In genomic region chr14:96130391-96130790, GRCh38 we compare ENCODE assay signal across 22 cellular contexts.
"Had no signal": no experiment of that assay in that cellular context is flagged by ENCODE, and none has a peak within 500 bp of the region (broad histone marks: within the 10 kb centered on the region; RNA-seq: fewer than 3 reads in every experiment).

No MANE protein-coding gene starts in this region.

- H3K4me1 Mint-ChIP-seq: neural crest cell had no signal

- H3K27me3 ChIP-seq: dorsolateral prefrontal cortex, pancreas, stomach, transverse colon had no signal

- H3K27ac Mint-ChIP-seq: mesothelial cell of epicardium, natural killer cell, progenitor cell of endocrine pancreas had no signal

- H3K4me1 ChIP-seq: pancreas, transverse colon had no signal

- H3K36me3 ChIP-seq: heart left ventricle, pancreas, stomach, thoracic aorta, transverse colon had no signal

- H3K9me3 ChIP-seq: heart left ventricle, pancreas, stomach, thoracic aorta, transverse colon had no signal

- DNase-seq: cortex of kidney; dorsolateral prefrontal cortex; effector CD8-positive, alpha-beta T cell; heart left ventricle; hippocampal formation; natural killer cell; nucleus accumbens; pancreas; right cardiac atrium; small intestine; stimulated activated CD4-positive, alpha-beta T cell treated with anti-CD3 and anti-CD28 coated beads, Interleukin-12 subunit alpha, Interleukin-12 subunit beta, amount 100 ng/mL, for 4 hours; stimulated activated naive CD4-positive, alpha-beta T cell; stomach; substantia nigra; transverse colon had no signal

- H3K4me3 ChIP-seq: dorsolateral prefrontal cortex, heart left ventricle, pancreas, stomach, thoracic aorta, transverse colon had no signal

- FAIRE-seq: frontal cortex, pancreas, small intestine, urothelium cell line had no signal

- ATAC-seq: heart left ventricle, left lobe of liver, natural killer cell, pancreas, right cardiac atrium had no signal

- H3K36me3 Mint-ChIP-seq: mesothelial cell of epicardium, natural killer cell had no signal

- H3K27ac ChIP-seq: dorsolateral prefrontal cortex, heart left ventricle, pancreas, stomach, thoracic aorta, transverse colon had no signal

- H3K4me3 Mint-ChIP-seq: mesothelial cell of epicardium, natural killer cell, neural crest cell had no signal

- H3K9me3 Mint-ChIP-seq: mesothelial cell of epicardium, natural killer cell had no signal
